9 cellular contexts compared by ENCODE assay signal in genomic region chr11:43920598-43921419, GRCh38. TPM values are rescaled to one million over a fixed set of nuclear protein-coding genes. Genes with fewer than 3 reads are reported as not detected.
DNase-seq lines count a peak whose midpoint lies in the region; ATAC-seq and TF ChIP-seq lines count a peak whose summit lies in the region.
"Had no signal": no experiment of that assay in that cellular context is flagged by ENCODE, and none has a peak within 500 bp of the region (broad histone marks: within the 10 kb centered on the region; RNA-seq: fewer than 3 reads in every experiment).

No MANE protein-coding gene starts in this region.

- peak overlapping the region; percentile 14 for H3K9ac ChIP-seq in skeletal muscle satellite cell (ENCODE audit: low read depth, low read length)

- no peaks in the 10 kb centered on the region for H3K27me3 ChIP-seq in skeletal muscle satellite cell (ENCODE audit: control insufficient read depth, insufficient read depth, low read length)
- H3K27me3 ChIP-seq: neutrophil had no signal

- H3K4me2 ChIP-seq in skeletal muscle satellite cell (ENCODE audit: low read length), result peak overlapping the region; percentile 38

- no peaks in the 10 kb centered on the region for H3K9me3 ChIP-seq in skeletal muscle satellite cell (replicated peaks; ENCODE audit: low read length)
- H3K9me3 ChIP-seq: neutrophil had no signal

- DNase-seq in GM04503 (ENCODE audit: low read depth) (peak; percentile 100), fibroblast of the conjunctiva (ENCODE audit: low read depth) (peak; percentile 99), NCI-H526 treated with DMSO at 0.1 percent for 48 hours (lab: John Stamatoyannopoulos, UW) (no peak)

- no peak overlapping the region for H3K4me3 ChIP-seq in skeletal muscle satellite cell (ENCODE audit: low read length)

- peaks cover 35% of the 10 kb centered on the region for H3K4me1 ChIP-seq in skeletal muscle satellite cell (ENCODE audit: control insufficient read depth, insufficient read depth, low read length)

- ATAC-seq in HG03060 (IDR thresholded peaks at IDR 0.05; ENCODE audit: low read depth, unreplicated experiment), result peak; percentile 50
- peak; percentile 24; the same call in 2 of the 3 replicates for ATAC-seq in SK-N-SH treated with all-trans-retinoic acid at 6 μM for 48 hours
- ATAC-seq in GM18517 (IDR thresholded peaks at IDR 0.05; ENCODE audit: unreplicated experiment), result no peak
- no peak for ATAC-seq in HG03571 (IDR thresholded peaks at IDR 0.05; ENCODE audit: unreplicated experiment)

- H3K36me3 ChIP-seq in skeletal muscle satellite cell (ENCODE audit: insufficient read depth, low read length), result peaks cover 19% of the 10 kb centered on the region

TF ChIP-seq in SK-N-SH treated with all-trans-retinoic acid at 6 μM for 48 hours, 23 proteins besides CTCF, POLR2A, EP300 and RAD21:
- TF ChIP-seq ZNF70 (CRISPR knock-in tag; IDR thresholded peaks at IDR 0.05), result no peak
- no peak for TF ChIP-seq ZNF565 (CRISPR knock-in tag; conservative IDR thresholded peaks at IDR 0.05; ENCODE audit: low read depth)
- peak; percentile 60 for TF ChIP-seq ZFP3 (CRISPR knock-in tag; IDR thresholded peaks at IDR 0.05)
- TF ChIP-seq CREB5 (CRISPR knock-in tag; IDR thresholded peaks at IDR 0.05; ENCODE audit: low read depth), result peak; percentile 40; the same call in 1 of the 2 replicates
- peak; percentile 64 for TF ChIP-seq ISL1 (CRISPR knock-in tag; IDR thresholded peaks at IDR 0.05)
TF ChIP-seq in SK-N-SH treated with all-trans-retinoic acid at 6 μM for 48 hours: peak in this region for 3.

RNA-seq across cellular contexts. Expression of gene C11orf96, which starts 21.6 kb away (rescaled TPM):
- 1.0 and 2.2 TPM in 2 replicates for total RNA-seq in skeletal muscle satellite cell (2012; rRNA removed)

RNA-seq across cellular contexts. Expression of gene ALKBH3, which starts 40.2 kb away (rescaled TPM):
- total RNA-seq in skeletal muscle satellite cell (2012; rRNA removed), result 31.2 and 37.4 TPM in 2 replicates

Comparison
In these comparisons a context has a peak if more than half of its experiments do, and no peak if none do; other contexts are left out.
1. ATAC-seq: peak in HG03060 (single experiment) and SK-N-SH treated with all-trans-retinoic acid at 6 μM for 48 hours (single experiment); none in GM18517 (single experiment) and HG03571 (single experiment).